ENCODE assay signal across 1 cellular context in the genomic region with DNA sequence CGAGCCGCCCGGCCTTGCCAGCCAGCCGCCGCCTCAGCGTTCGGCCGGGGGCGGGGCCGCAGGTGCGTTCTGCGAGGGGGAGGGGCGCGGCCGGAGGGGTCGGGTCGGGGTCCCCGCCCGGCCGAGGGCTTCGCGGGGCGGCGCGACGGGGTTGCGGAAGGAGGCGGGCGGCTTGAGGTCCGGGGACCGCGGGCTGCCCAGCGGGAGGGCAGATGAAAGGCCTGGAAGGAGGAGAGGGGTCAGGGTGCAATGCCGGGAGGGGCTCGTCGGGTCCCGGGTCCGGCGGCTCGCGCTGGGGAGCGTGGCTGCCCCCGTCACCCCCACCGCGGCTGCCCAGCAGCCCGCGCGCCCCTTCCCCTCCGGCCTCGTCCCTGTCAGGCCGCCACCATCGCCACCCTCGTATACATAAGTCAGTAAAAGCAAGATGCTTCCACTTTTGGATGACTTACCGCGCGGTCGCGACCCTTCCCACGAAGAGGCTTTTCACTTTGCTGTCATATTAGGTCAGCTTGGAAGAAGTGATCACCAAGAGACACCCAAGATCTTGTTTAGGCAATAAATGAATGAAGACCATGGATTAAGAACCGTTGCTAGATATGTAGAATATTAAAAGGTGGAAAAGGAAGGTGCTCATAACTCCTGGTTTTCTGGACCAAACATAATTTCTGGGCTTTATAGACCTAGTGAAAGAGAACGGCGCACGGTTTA.
TF ChIP-seq lines count a peak whose summit lies in the region.

No MANE protein-coding gene starts in this region.

TF ChIP-seq in HepG2, 621 proteins besides CTCF, POLR2A, EP300 and RAD21 (continued from another document and continues in another):
- no peak for TF ChIP-seq SMARCE1 (IDR thresholded peaks at IDR 0.05; ENCODE audit: borderline replicate concordance)
- TF ChIP-seq, protein P1, sequence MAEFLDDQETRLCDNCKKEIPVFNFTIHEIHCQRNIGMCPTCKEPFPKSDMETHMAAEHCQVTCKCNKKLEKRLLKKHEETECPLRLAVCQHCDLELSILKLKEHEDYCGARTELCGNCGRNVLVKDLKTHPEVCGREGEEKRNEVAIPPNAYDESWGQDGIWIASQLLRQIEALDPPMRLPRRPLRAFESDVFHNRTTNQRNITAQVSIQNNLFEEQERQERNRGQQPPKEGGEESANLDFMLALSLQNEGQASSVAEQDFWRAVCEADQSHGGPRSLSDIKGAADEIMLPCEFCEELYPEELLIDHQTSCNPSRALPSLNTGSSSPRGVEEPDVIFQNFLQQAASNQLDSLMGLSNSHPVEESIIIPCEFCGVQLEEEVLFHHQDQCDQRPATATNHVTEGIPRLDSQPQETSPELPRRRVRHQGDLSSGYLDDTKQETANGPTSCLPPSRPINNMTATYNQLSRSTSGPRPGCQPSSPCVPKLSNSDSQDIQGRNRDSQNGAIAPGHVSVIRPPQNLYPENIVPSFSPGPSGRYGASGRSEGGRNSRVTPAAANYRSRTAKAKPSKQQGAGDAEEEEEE (CRISPR knock-in tag; IDR thresholded peaks at IDR 0.05; ENCODE audit: borderline replicate concordance), result no peak
- no peak for TF ChIP-seq HHEX (CRISPR knock-in tag; IDR thresholded peaks at IDR 0.05)
- TF ChIP-seq ZNF572 (CRISPR knock-in tag; IDR thresholded peaks at IDR 0.05), result no peak
- no peak for TF ChIP-seq ZKSCAN8 (CRISPR knock-in tag; IDR thresholded peaks at IDR 0.05; ENCODE audit: borderline replicate concordance)
- no peak for TF ChIP-seq MYNN (CRISPR knock-in tag; IDR thresholded peaks at IDR 0.05; ENCODE audit: low read depth)
- TF ChIP-seq, protein P2, sequence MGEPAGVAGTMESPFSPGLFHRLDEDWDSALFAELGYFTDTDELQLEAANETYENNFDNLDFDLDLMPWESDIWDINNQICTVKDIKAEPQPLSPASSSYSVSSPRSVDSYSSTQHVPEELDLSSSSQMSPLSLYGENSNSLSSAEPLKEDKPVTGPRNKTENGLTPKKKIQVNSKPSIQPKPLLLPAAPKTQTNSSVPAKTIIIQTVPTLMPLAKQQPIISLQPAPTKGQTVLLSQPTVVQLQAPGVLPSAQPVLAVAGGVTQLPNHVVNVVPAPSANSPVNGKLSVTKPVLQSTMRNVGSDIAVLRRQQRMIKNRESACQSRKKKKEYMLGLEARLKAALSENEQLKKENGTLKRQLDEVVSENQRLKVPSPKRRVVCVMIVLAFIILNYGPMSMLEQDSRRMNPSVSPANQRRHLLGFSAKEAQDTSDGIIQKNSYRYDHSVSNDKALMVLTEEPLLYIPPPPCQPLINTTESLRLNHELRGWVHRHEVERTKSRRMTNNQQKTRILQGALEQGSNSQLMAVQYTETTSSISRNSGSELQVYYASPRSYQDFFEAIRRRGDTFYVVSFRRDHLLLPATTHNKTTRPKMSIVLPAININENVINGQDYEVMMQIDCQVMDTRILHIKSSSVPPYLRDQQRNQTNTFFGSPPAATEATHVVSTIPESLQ (CRISPR knock-in tag; conservative IDR thresholded peaks at IDR 0.05), result no peak
- TF ChIP-seq RCOR2 (CRISPR knock-in tag; IDR thresholded peaks at IDR 0.05), result no peak
- TF ChIP-seq, protein P3, sequence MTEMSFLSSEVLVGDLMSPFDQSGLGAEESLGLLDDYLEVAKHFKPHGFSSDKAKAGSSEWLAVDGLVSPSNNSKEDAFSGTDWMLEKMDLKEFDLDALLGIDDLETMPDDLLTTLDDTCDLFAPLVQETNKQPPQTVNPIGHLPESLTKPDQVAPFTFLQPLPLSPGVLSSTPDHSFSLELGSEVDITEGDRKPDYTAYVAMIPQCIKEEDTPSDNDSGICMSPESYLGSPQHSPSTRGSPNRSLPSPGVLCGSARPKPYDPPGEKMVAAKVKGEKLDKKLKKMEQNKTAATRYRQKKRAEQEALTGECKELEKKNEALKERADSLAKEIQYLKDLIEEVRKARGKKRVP (CRISPR knock-in tag; IDR thresholded peaks at IDR 0.05), result no peak
- TF ChIP-seq, protein P4, sequence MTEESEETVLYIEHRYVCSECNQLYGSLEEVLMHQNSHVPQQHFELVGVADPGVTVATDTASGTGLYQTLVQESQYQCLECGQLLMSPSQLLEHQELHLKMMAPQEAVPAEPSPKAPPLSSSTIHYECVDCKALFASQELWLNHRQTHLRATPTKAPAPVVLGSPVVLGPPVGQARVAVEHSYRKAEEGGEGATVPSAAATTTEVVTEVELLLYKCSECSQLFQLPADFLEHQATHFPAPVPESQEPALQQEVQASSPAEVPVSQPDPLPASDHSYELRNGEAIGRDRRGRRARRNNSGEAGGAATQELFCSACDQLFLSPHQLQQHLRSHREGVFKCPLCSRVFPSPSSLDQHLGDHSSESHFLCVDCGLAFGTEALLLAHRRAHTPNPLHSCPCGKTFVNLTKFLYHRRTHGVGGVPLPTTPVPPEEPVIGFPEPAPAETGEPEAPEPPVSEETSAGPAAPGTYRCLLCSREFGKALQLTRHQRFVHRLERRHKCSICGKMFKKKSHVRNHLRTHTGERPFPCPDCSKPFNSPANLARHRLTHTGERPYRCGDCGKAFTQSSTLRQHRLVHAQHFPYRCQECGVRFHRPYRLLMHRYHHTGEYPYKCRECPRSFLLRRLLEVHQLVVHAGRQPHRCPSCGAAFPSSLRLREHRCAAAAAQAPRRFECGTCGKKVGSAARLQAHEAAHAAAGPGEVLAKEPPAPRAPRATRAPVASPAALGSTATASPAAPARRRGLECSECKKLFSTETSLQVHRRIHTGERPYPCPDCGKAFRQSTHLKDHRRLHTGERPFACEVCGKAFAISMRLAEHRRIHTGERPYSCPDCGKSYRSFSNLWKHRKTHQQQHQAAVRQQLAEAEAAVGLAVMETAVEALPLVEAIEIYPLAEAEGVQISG (CRISPR knock-in tag; IDR thresholded peaks at IDR 0.05), result no peak
- TF ChIP-seq SCMH1 (CRISPR knock-in tag; IDR thresholded peaks at IDR 0.05; ENCODE audit: borderline replicate concordance), result no peak
- TF ChIP-seq, protein P5, sequence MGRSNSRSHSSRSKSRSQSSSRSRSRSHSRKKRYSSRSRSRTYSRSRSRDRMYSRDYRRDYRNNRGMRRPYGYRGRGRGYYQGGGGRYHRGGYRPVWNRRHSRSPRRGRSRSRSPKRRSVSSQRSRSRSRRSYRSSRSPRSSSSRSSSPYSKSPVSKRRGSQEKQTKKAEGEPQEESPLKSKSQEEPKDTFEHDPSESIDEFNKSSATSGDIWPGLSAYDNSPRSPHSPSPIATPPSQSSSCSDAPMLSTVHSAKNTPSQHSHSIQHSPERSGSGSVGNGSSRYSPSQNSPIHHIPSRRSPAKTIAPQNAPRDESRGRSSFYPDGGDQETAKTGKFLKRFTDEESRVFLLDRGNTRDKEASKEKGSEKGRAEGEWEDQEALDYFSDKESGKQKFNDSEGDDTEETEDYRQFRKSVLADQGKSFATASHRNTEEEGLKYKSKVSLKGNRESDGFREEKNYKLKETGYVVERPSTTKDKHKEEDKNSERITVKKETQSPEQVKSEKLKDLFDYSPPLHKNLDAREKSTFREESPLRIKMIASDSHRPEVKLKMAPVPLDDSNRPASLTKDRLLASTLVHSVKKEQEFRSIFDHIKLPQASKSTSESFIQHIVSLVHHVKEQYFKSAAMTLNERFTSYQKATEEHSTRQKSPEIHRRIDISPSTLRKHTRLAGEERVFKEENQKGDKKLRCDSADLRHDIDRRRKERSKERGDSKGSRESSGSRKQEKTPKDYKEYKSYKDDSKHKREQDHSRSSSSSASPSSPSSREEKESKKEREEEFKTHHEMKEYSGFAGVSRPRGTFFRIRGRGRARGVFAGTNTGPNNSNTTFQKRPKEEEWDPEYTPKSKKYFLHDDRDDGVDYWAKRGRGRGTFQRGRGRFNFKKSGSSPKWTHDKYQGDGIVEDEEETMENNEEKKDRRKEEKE (IDR thresholded peaks at IDR 0.05), result no peak
- TF ChIP-seq, protein P6, sequence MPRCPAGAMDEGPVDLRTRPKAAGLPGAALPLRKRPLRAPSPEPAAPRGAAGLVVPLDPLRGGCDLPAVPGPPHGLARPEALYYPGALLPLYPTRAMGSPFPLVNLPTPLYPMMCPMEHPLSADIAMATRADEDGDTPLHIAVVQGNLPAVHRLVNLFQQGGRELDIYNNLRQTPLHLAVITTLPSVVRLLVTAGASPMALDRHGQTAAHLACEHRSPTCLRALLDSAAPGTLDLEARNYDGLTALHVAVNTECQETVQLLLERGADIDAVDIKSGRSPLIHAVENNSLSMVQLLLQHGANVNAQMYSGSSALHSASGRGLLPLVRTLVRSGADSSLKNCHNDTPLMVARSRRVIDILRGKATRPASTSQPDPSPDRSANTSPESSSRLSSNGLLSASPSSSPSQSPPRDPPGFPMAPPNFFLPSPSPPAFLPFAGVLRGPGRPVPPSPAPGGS (CRISPR knock-in tag; IDR thresholded peaks at IDR 0.05), result no peak
- TF ChIP-seq, protein P7, sequence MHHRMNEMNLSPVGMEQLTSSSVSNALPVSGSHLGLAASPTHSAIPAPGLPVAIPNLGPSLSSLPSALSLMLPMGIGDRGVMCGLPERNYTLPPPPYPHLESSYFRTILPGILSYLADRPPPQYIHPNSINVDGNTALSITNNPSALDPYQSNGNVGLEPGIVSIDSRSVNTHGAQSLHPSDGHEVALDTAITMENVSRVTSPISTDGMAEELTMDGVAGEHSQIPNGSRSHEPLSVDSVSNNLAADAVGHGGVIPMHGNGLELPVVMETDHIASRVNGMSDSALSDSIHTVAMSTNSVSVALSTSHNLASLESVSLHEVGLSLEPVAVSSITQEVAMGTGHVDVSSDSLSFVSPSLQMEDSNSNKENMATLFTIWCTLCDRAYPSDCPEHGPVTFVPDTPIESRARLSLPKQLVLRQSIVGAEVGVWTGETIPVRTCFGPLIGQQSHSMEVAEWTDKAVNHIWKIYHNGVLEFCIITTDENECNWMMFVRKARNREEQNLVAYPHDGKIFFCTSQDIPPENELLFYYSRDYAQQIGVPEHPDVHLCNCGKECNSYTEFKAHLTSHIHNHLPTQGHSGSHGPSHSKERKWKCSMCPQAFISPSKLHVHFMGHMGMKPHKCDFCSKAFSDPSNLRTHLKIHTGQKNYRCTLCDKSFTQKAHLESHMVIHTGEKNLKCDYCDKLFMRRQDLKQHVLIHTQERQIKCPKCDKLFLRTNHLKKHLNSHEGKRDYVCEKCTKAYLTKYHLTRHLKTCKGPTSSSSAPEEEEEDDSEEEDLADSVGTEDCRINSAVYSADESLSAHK (CRISPR knock-in tag; IDR thresholded peaks at IDR 0.05; ENCODE audit: borderline replicate concordance), result no peak
- TF ChIP-seq, protein P8, sequence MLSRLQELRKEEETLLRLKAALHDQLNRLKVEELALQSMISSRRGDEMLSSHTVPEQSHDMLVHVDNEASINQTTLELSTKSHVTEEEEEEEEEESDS (CRISPR knock-in tag; IDR thresholded peaks at IDR 0.05; ENCODE audit: borderline replicate concordance), result 0 out of 2 replicates have a peak, but pooled peaks have one; percentile 23
- TF ChIP-seq, protein P9, sequence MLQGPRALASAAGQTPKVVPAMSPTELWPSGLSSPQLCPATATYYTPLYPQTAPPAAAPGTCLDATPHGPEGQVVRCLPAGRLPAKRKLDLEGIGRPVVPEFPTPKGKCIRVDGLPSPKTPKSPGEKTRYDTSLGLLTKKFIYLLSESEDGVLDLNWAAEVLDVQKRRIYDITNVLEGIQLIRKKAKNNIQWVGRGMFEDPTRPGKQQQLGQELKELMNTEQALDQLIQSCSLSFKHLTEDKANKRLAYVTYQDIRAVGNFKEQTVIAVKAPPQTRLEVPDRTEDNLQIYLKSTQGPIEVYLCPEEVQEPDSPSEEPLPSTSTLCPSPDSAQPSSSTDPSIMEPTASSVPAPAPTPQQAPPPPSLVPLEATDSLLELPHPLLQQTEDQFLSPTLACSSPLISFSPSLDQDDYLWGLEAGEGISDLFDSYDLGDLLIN (CRISPR knock-in tag; IDR thresholded peaks at IDR 0.05; ENCODE audit: borderline replicate concordance), result no peak
- no peak for TF ChIP-seq ZIK1 (CRISPR knock-in tag; IDR thresholded peaks at IDR 0.05; ENCODE audit: borderline replicate concordance, low read depth)
- TF ChIP-seq KLF12 (CRISPR knock-in tag; IDR thresholded peaks at IDR 0.05; ENCODE audit: borderline replicate concordance), result no peak
- no peak for TF ChIP-seq ZNF839 (CRISPR knock-in tag; IDR thresholded peaks at IDR 0.05; ENCODE audit: borderline replicate concordance)
- no peak for TF ChIP-seq ZFP62 (CRISPR knock-in tag; IDR thresholded peaks at IDR 0.05)
- TF ChIP-seq HDAC1 (CRISPR knock-in tag; IDR thresholded peaks at IDR 0.05), result 0 out of 2 replicates have a peak, but pooled peaks have one; percentile 33
- no peak for TF ChIP-seq ZNF746 (CRISPR knock-in tag; IDR thresholded peaks at IDR 0.05)
- TF ChIP-seq SIN3A (IDR thresholded peaks at IDR 0.05; ENCODE audit: borderline replicate concordance, low read depth, low read length), result no peak
- no peak for TF ChIP-seq ZNF670 (CRISPR knock-in tag; IDR thresholded peaks at IDR 0.05; ENCODE audit: borderline replicate concordance)
- TF ChIP-seq, protein P10, sequence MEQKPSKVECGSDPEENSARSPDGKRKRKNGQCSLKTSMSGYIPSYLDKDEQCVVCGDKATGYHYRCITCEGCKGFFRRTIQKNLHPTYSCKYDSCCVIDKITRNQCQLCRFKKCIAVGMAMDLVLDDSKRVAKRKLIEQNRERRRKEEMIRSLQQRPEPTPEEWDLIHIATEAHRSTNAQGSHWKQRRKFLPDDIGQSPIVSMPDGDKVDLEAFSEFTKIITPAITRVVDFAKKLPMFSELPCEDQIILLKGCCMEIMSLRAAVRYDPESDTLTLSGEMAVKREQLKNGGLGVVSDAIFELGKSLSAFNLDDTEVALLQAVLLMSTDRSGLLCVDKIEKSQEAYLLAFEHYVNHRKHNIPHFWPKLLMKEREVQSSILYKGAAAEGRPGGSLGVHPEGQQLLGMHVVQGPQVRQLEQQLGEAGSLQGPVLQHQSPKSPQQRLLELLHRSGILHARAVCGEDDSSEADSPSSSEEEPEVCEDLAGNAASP (CRISPR knock-in tag; IDR thresholded peaks at IDR 0.05; ENCODE audit: borderline replicate concordance), result no peak
- TF ChIP-seq ZNF274 (CRISPR knock-in tag; IDR thresholded peaks at IDR 0.05), result 0 out of 2 replicates have a peak, but pooled peaks have one; percentile 47
- no peak for TF ChIP-seq DR1 (CRISPR knock-in tag; IDR thresholded peaks at IDR 0.05)
- TF ChIP-seq ZNF780A (CRISPR knock-in tag; IDR thresholded peaks at IDR 0.05), result no peak
- TF ChIP-seq, protein P11, sequence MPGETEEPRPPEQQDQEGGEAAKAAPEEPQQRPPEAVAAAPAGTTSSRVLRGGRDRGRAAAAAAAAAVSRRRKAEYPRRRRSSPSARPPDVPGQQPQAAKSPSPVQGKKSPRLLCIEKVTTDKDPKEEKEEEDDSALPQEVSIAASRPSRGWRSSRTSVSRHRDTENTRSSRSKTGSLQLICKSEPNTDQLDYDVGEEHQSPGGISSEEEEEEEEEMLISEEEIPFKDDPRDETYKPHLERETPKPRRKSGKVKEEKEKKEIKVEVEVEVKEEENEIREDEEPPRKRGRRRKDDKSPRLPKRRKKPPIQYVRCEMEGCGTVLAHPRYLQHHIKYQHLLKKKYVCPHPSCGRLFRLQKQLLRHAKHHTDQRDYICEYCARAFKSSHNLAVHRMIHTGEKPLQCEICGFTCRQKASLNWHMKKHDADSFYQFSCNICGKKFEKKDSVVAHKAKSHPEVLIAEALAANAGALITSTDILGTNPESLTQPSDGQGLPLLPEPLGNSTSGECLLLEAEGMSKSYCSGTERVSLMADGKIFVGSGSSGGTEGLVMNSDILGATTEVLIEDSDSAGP (CRISPR knock-in tag; IDR thresholded peaks at IDR 0.05; ENCODE audit: borderline replicate concordance), result no peak
- TF ChIP-seq HDAC2 (CRISPR knock-in tag; IDR thresholded peaks at IDR 0.05), result no peak
- TF ChIP-seq, protein P12, sequence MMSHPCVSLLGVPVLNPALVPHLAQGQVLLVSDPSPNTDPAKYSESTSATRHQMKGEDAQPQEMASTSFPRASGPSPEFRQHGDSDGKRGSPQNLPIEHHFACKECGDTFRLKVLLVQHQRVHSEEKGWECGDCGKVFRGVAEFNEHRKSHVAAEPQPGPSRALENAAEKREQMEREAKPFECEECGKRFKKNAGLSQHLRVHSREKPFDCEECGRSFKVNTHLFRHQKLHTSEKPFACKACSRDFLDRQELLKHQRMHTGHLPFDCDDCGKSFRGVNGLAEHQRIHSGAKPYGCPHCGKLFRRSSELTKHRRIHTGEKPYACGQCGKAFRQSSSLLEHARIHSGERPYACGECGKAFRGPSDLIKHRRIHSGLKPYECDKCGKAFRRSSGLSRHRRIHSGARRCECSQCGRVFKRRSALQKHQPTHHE (CRISPR knock-in tag; IDR thresholded peaks at IDR 0.05; ENCODE audit: borderline replicate concordance), result no peak
- TF ChIP-seq CHD2 (IDR thresholded peaks at IDR 0.05; ENCODE audit: low read depth, low read length), result no peak
